ENCODE assay signal across 7 cellular contexts in genomic region chr17:42885806-42886205, GRCh38. TPM values are rescaled to one million over a fixed set of nuclear protein-coding genes. Genes with fewer than 3 reads are reported as not detected.
"Had no signal": no experiment of that assay in that cellular context is flagged by ENCODE, and none has a peak within 500 bp of the region (broad histone marks: within the 10 kb centered on the region; RNA-seq: fewer than 3 reads in every experiment).

No MANE protein-coding gene starts in this region.

RNA-seq across cellular contexts. Expression of gene G6PC1, which starts 14.8 kb away (rescaled TPM):
- total RNA-seq: GM23248, H4, H7, HFFc6, HT1080, IMR-90, K562 had no signal
- polyA plus RNA-seq: GM23248, IMR-90, K562 had no signal

RNA-seq across cellular contexts. Expression of gene AOC3, which starts 34.8 kb away (rescaled TPM):
- total RNA-seq: GM23248, IMR-90 had no signal
